In the genomic region with DNA sequence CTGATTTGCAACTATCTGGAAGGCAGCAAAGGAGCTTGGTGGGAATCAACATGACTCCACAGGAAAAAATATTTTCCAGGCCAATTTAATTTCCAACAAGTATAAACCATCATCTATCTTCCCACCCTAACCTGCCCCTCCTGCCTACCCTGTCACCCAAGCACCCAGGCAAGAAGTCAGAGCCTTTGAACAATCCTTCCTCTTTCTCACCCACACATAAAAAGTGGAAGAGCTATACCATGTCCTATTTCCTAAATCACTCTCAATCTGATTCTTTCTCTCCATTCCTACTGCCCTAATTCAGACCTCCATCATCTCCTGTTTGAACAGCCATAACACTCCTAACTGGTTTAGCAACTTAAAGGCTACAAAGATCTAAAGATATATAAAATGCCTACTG, we compare ENCODE assay signal across 17 cellular contexts. TPM values are rescaled to one million over a fixed set of nuclear protein-coding genes. Genes with fewer than 3 reads are reported as not detected.
DNase-seq lines count a peak whose midpoint lies in the region; ATAC-seq and TF ChIP-seq lines count a peak whose summit lies in the region.
"Had no signal": no experiment of that assay in that cellular context is flagged by ENCODE, and none has a peak within 500 bp of the region (broad histone marks: within the 10 kb centered on the region; RNA-seq: fewer than 3 reads in every experiment).

No MANE protein-coding gene starts in this region.

- intact Hi-C loops in Right ventricle myocardium superior (cut with DNase I) (no loop called here), left cardiac atrium (cut with DNase I) (loop anchor here in 1 of 2 donors (10.0 kb wide), 1 partner anchor 50 kb away; no protein-coding TSS in a partner anchor), dorsolateral prefrontal cortex (cut with DNase I) (no loop called here)

- H3K36me3 ChIP-seq in osteoblast (ENCODE audit: insufficient read depth, low read length), result peaks cover 6% of the 10 kb centered on the region
- H3K36me3 ChIP-seq: right lobe of liver had no signal

- H3K27ac ChIP-seq in dorsolateral prefrontal cortex (peak overlapping the region in 54 of 59 donors; percentile 7 to 83 (median 61)), osteoblast (ENCODE audit: low read depth, low read length) (peak overlapping the region; percentile 34), foreskin keratinocyte (no peak overlapping the region)
- H3K27ac ChIP-seq: right lobe of liver had no signal

- no peaks in the 10 kb centered on the region for H3K9me3 ChIP-seq in osteoblast (ENCODE audit: low read depth, low read length)
- H3K9me3 ChIP-seq: right lobe of liver had no signal

- no peak for TF ChIP-seq CTCF in dorsolateral prefrontal cortex (IDR thresholded peaks at IDR 0.05 in 54 of 56, conservative IDR thresholded peaks at IDR 0.05 in 2 of 56; ENCODE audit: low read depth in 1 of 56, partially characterized antibody in 56 of 56)
- TF ChIP-seq CTCF in osteoblast (IDR thresholded peaks at IDR 0.05; ENCODE audit: extremely low read depth, low read depth, low read length), result no peak
- no peak for TF ChIP-seq CTCF in foreskin keratinocyte (conservative IDR thresholded peaks at IDR 0.05)

- ATAC-seq in Right ventricle myocardium superior (ENCODE audit: poor library complexity), result peak; percentile 2
- no peak for ATAC-seq in left cardiac atrium
- no peak for ATAC-seq in foreskin keratinocyte
- ATAC-seq in HG02678 (IDR thresholded peaks at IDR 0.05; ENCODE audit: unreplicated experiment), result no peak
- ATAC-seq: activated CD4-positive, CD25-positive, alpha-beta regulatory T cell treated with anti-CD3 and anti-CD28 coated beads, Interleukin-2, amount 50 U/mL, for 24 hours had no signal

- peak overlapping the region; percentile 19 for H3K4me2 ChIP-seq in osteoblast (ENCODE audit: insufficient read depth, low read length)

- H3K27me3 ChIP-seq in dorsolateral prefrontal cortex (no peaks in the 10 kb centered on the region), osteoblast (ENCODE audit: insufficient read depth, low read length) (no peaks in the 10 kb centered on the region), foreskin keratinocyte (no peaks in the 10 kb centered on the region)
- H3K27me3 ChIP-seq: right lobe of liver had no signal

- H2AFZ ChIP-seq in osteoblast (ENCODE audit: low read length), result no peak overlapping the region

- H4K20me1 ChIP-seq in osteoblast (ENCODE audit: insufficient read depth, low read length), result peaks cover 6% of the 10 kb centered on the region

- peaks cover 94% of the 10 kb centered on the region for H3K79me2 ChIP-seq in osteoblast (ENCODE audit: insufficient read depth, low read length)

- DNase-seq in Right ventricle myocardium superior (no peak), left cardiac atrium (no peak), dorsolateral prefrontal cortex (no peak), osteoblast (ENCODE audit: insufficient read length, low spot score, missing footprints) (no peak), foreskin keratinocyte (no peak), NCI-H2171 (lab: John Stamatoyannopoulos, UW) (no peak)
- DNase-seq in stimulated activated CD4-positive, alpha-beta T cell treated with anti-CD3 and anti-CD28 coated beads, Interleukin-15, amount 100 ng/mL, for 24 hours, result no peak
- DNase-seq: activated effector memory CD4-positive, alpha-beta T cell treated with anti-CD3 and anti-CD28 coated beads, Interleukin-2, amount 50 U/mL, for 16 hours; CD8-positive, alpha-beta memory T cell; glutamatergic neuron; NCI-H1092; NCI-H2107; stimulated activated CD4-positive, alpha-beta T cell treated with anti-CD3 and anti-CD28 coated beads, Interleukin-4, amount 100 ng/mL, for 24 hours; stimulated activated CD8-positive, alpha-beta memory T cell treated with anti-CD3 and anti-CD28 coated beads, Interleukin-4, amount 100 ng/mL, for 48 hours had no signal

- H3K4me3 ChIP-seq in dorsolateral prefrontal cortex (peak overlapping the region in 25 of 59 donors; percentile 2 to 51 (median 28)), osteoblast (ENCODE audit: insufficient read depth, low read length) (no peak overlapping the region)
- H3K4me3 ChIP-seq: right lobe of liver had no signal

- peaks cover 31% of the 10 kb centered on the region for H3K4me1 ChIP-seq in osteoblast (ENCODE audit: insufficient read depth, low read length)
- peaks cover 23% of the 10 kb centered on the region for H3K4me1 ChIP-seq in foreskin keratinocyte
- H3K4me1 ChIP-seq: right lobe of liver had no signal

RNA-seq across cellular contexts. Expression of a gene that starts 12.6 kb away (rescaled TPM):
- total RNA-seq in Right ventricle myocardium superior, result 33.5 TPM
- 10 to 100 TPM; 31.5 to 46.4 TPM for total RNA-seq in left cardiac atrium
- 100 to 1,000 TPM in 99 of 120 experiments, 10 to 100 TPM in 21; 76.6 to 170 (median 113) TPM for total RNA-seq in dorsolateral prefrontal cortex
- 61.6 and 64.4 TPM in 2 replicates for total RNA-seq in osteoblast
- 19.7 and 20.9 TPM in 2 replicates for total RNA-seq in foreskin keratinocyte
- 4.1 and 4.8 TPM in 2 replicates for polyA plus RNA-seq in foreskin keratinocyte

RNA-seq across cellular contexts. Expression of a gene that starts 57.3 kb away (rescaled TPM):
- 2.4 TPM for total RNA-seq in Right ventricle myocardium superior
- 1 to 10 TPM; 3.9 to 5.7 TPM for total RNA-seq in left cardiac atrium
- total RNA-seq in dorsolateral prefrontal cortex, result 10 to 100 TPM in 67 of 120 experiments, 1 to 10 TPM in 53; 5.4 to 17.5 (median 10.4) TPM
- total RNA-seq in osteoblast, result 9.7 and 10.1 TPM in 2 replicates
- total RNA-seq in foreskin keratinocyte, result 7.9 and 9.0 TPM in 2 replicates
- polyA plus RNA-seq in foreskin keratinocyte, result 4.2 and 4.9 TPM in 2 replicates

RNA-seq across cellular contexts. Expression of a gene that starts 57.6 kb away (rescaled TPM):
- total RNA-seq in Right ventricle myocardium superior, result 42.6 TPM
- total RNA-seq in left cardiac atrium, result 10 to 100 TPM; 43.8 to 45.9 TPM
- 10 to 100 TPM; 46.0 to 79.5 (median 56.9) TPM for total RNA-seq in dorsolateral prefrontal cortex
- total RNA-seq in osteoblast, result 94.5 and 114 TPM in 2 replicates
- 89.8 and 91.4 TPM in 2 replicates for total RNA-seq in foreskin keratinocyte
- 73.8 and 84.1 TPM in 2 replicates for polyA plus RNA-seq in foreskin keratinocyte
